ENCODE assay signal across 27 cellular contexts in the genomic region with DNA sequence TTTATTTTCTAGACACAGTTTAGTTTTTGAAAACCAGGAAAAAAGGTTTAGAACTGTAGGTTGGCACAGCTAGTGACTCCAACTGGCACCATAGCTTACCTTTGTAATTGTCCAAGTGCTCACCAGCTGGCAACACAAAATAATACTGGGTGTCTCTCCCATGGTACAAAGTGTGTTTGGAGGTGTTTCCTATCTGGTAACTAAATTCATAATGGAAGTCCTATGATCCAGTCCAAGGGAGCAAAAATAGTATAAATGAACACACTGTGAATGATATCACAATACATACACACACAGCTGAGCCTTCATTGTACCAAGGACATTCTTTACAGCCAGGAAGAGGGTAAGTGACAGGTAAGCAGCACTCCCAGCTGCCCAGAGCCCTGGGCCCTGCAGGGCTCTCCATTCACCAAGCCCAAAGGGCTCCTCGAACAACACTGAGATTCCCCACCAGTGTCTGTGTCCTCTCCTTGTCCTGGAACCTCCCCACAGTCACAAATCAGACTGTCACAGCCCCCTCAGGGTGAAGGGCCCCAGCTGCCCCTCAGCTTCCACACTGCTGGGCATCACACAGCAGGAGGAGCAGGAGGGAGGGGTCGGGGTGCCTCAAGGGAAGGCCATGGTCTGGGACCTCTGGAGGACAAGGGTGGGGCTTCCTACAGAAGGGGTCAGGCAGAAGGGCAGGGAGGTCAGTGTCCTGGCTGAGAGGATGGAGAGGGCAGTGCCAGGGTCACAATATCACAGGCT.
"Had no signal": no experiment of that assay in that cellular context is flagged by ENCODE, and none has a peak within 500 bp of the region (broad histone marks: within the 10 kb centered on the region; RNA-seq: fewer than 3 reads in every experiment).

No MANE protein-coding gene starts in this region.

- H3K27me3 Mint-ChIP-seq: activated CD4-positive, alpha-beta T cell treated with anti-CD3 and anti-CD28 coated beads for 36 hours; activated naive CD4-positive, alpha-beta T cell treated with anti-CD3 and anti-CD28 coated beads, Interleukin-2, amount 50 U/mL, for 24 hours; activated naive CD8-positive, alpha-beta T cell treated with anti-CD3 and anti-CD28 coated beads, Interleukin-2, amount 50 U/mL, for 24 hours; naive B cell had no signal

- H3K4me3 Mint-ChIP-seq: activated CD4-positive, alpha-beta T cell treated with anti-CD3 and anti-CD28 coated beads for 36 hours; activated CD8-positive, alpha-beta memory T cell treated with anti-CD3 and anti-CD28 coated beads, Interleukin-2, amount 10 ng/mL, durations not matched to agents 7 days and 5 days; activated CD8-positive, alpha-beta T cell treated with anti-CD3 and anti-CD28 coated beads, Interleukin-2, amount 10 ng/mL, durations not matched to agents 7 days and 5 days; activated naive CD4-positive, alpha-beta T cell treated with anti-CD3 and anti-CD28 coated beads, Interleukin-2, amount 50 U/mL, for 24 hours; activated naive CD8-positive, alpha-beta T cell treated with anti-CD3 and anti-CD28 coated beads, Interleukin-2, amount 50 U/mL, for 24 hours; mesothelial cell of epicardium; naive B cell; neural crest cell had no signal

- H3K9me3 ChIP-seq: colonic mucosa, gastrocnemius medialis, suprapubic skin, tibial artery had no signal

- H3K4me1 ChIP-seq: colonic mucosa, gastrocnemius medialis, suprapubic skin, tibial artery had no signal

- H3K27ac ChIP-seq: colonic mucosa, epithelial cell of prostate, gastrocnemius medialis, skin epidermis, suprapubic skin, tibial artery had no signal

- H3K4me1 Mint-ChIP-seq: activated CD4-positive, alpha-beta T cell treated with anti-CD3 and anti-CD28 coated beads for 36 hours; activated naive CD4-positive, alpha-beta T cell treated with anti-CD3 and anti-CD28 coated beads, Interleukin-2, amount 50 U/mL, for 24 hours; naive B cell had no signal

- H3K36me3 Mint-ChIP-seq: activated CD8-positive, alpha-beta memory T cell treated with anti-CD3 and anti-CD28 coated beads, Interleukin-2, amount 10 ng/mL, durations not matched to agents 7 days and 5 days; mesothelial cell of epicardium had no signal

- H3K36me3 ChIP-seq: colonic mucosa, gastrocnemius medialis, suprapubic skin, tibial artery had no signal

- H3K4me3 ChIP-seq: colonic mucosa, gastrocnemius medialis, skin epidermis, suprapubic skin, tibial artery had no signal

- H3K9me3 Mint-ChIP-seq: activated naive CD4-positive, alpha-beta T cell treated with anti-CD3 and anti-CD28 coated beads, Interleukin-2, amount 50 U/mL, for 24 hours; activated naive CD8-positive, alpha-beta T cell treated with anti-CD3 and anti-CD28 coated beads, Interleukin-2, amount 50 U/mL, for 24 hours; activated T-helper 2 cell treated with anti-CD3 and anti-CD28 coated beads, Interferon-gamma antibody, Interleukin-2, Interleukin-4, amounts not matched to agents 10 μg/mL and 5 μg/mL and 100 μg/mL, durations not matched to agents 14 hours and 24 hours and 36 hours; mesothelial cell of epicardium; naive B cell; neural crest cell had no signal

- H3K27ac Mint-ChIP-seq: activated CD4-positive, alpha-beta T cell treated with anti-CD3 and anti-CD28 coated beads for 36 hours; activated CD8-positive, alpha-beta memory T cell treated with anti-CD3 and anti-CD28 coated beads, Interleukin-2, amount 10 ng/mL, durations not matched to agents 7 days and 5 days; activated CD8-positive, alpha-beta T cell treated with anti-CD3 and anti-CD28 coated beads, Interleukin-2, amount 10 ng/mL, durations not matched to agents 7 days and 5 days; activated naive CD4-positive, alpha-beta T cell treated with anti-CD3 and anti-CD28 coated beads, Interleukin-2, amount 50 U/mL, for 24 hours; activated naive CD8-positive, alpha-beta T cell treated with anti-CD3 and anti-CD28 coated beads, Interleukin-2, amount 50 U/mL, for 24 hours; activated T-helper 2 cell treated with anti-CD3 and anti-CD28 coated beads, Interferon-gamma antibody, Interleukin-2, Interleukin-4, amounts not matched to agents 10 μg/mL and 5 μg/mL and 100 μg/mL, durations not matched to agents 14 hours and 24 hours and 36 hours; mesothelial cell of epicardium; naive B cell had no signal

- H3K27me3 ChIP-seq: colonic mucosa, gastrocnemius medialis, suprapubic skin, tibial artery had no signal

- ATAC-seq: activated CD4-positive, alpha-beta T cell treated with anti-CD3 and anti-CD28 coated beads for 36 hours; activated CD8-positive, alpha-beta T cell treated with anti-CD3 and anti-CD28 coated beads, Interleukin-2, amount 10 ng/mL, durations not matched to agents 7 days and 5 days; activated naive CD8-positive, alpha-beta T cell treated with anti-CD3 and anti-CD28 coated beads, Interleukin-2, amount 50 U/mL, for 24 hours; sciatic nerve had no signal

- DNase-seq: activated CD4-positive, alpha-beta T cell treated with anti-CD3 and anti-CD28 coated beads for 36 hours; activated CD4-positive, CD25-positive, alpha-beta regulatory T cell; activated CD8-positive, alpha-beta memory T cell treated with anti-CD3 and anti-CD28 coated beads, Interleukin-2, amount 10 ng/mL, durations not matched to agents 7 days and 5 days; activated CD8-positive, alpha-beta T cell treated with anti-CD3 and anti-CD28 coated beads, Interleukin-2, amount 10 ng/mL, durations not matched to agents 7 days and 5 days; activated naive CD8-positive, alpha-beta T cell treated with anti-CD3 and anti-CD28 coated beads, Interleukin-2, amount 50 U/mL, for 24 hours; activated T-cell treated with anti-CD3 and anti-CD28 coated beads, Interleukin-2, amount 50 U/mL, for 48 hours; amygdala; central memory CD4-positive, alpha-beta T cell; colonic mucosa; effector CD8-positive, alpha-beta T cell; gastrocnemius medialis; glutamatergic neuron; hypothalamus; mammary epithelial cell; naive B cell; occipital lobe; stimulated activated CD4-positive, alpha-beta T cell treated with anti-CD3 and anti-CD28 coated beads, Interleukin-12 subunit alpha, Interleukin-12 subunit beta, amount 100 ng/mL, for 4 hours; stimulated activated CD4-positive, alpha-beta T cell treated with anti-CD3 and anti-CD28 coated beads, Interleukin-4, amount 100 ng/mL, for 1 hour; tibial artery had no signal
